Comparison of ENCODE assay signal across 9 cellular contexts in the genomic region with DNA sequence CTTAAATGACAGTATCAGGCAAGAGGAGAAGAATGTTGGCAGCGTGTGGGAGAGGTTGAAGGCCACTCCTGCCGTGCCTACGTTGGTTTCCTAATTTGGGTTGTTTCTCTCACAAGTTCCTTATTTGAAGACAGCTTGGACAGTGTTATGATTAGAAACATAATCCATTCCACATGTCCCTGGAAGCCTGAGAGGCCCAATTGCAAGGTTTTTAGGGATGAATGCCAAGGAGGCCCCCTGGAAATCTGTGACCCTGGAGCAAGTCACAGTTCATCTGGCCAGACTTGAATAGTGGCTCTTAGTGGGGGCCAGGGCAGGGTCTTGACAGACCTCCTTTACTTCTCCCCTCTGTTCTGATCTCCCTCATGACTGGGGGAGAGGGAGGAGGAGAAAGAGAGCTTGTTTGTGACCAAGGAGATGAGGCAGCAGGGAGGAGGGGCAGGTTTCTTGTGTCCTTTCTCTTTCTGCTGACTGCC.
DNase-seq lines count a peak whose midpoint lies in the region; ATAC-seq, FAIRE-seq and TF ChIP-seq lines count a peak whose summit lies in the region.
"Had no signal": no experiment of that assay in that cellular context is flagged by ENCODE, and none has a peak within 500 bp of the region (broad histone marks: within the 10 kb centered on the region; RNA-seq: fewer than 3 reads in every experiment).

No MANE protein-coding gene starts in this region.

- WGBS in right lobe of liver (ENCODE audit: insufficient coverage, low coverage, low lambda C conversion rate, missing lambda C conversion rate): 15% methylated on average over 3 of the region's 3 CpGs
- 50% methylated on average over 3 of the region's 3 CpGs for WGBS in suprapubic skin
- 60 to 70% (median 68%) methylated on average over 3 of the region's 3 CpGs for WGBS in small intestine, 3 donors

- intact Hi-C loops in right lobe of liver (cut with DNase I): no loop called here

- no peaks in the 10 kb centered on the region for H3K9me3 ChIP-seq in right lobe of liver
- H3K9me3 ChIP-seq in suprapubic skin: no peaks in the 10 kb centered on the region
- no peaks in the 10 kb centered on the region for H3K9me3 ChIP-seq in small intestine (ENCODE audit: control insufficient read depth, low read depth)
- H3K9me3 ChIP-seq in effector memory CD4-positive, alpha-beta T cell (ENCODE audit: control insufficient read depth, low read length): no peaks in the 10 kb centered on the region

- TF ChIP-seq CTCF in right lobe of liver (IDR thresholded peaks at IDR 0.05) (no peak), suprapubic skin (IDR thresholded peaks at IDR 0.05) (no peak)

- DNase-seq in KBM-7 (peak; percentile 82), brain pericyte (ENCODE audit: low read depth, low spot score) (peak; percentile 94), right lobe of liver (peak in 1 of 3 donors; percentile 51), suprapubic skin (ENCODE audit: low spot score in 2 of 2) (peak; percentile 69 to 80), small intestine (no peak), NCI-H2029 treated with DMSO at 0.1 percent for 48 hours (lab: John Stamatoyannopoulos, UW) (no peak)
- no peak for DNase-seq in effector CD8-positive, alpha-beta T cell (lab: John Stamatoyannopoulos, UW)
- DNase-seq in effector memory CD4-positive, alpha-beta T cell: no peak
- DNase-seq: activated T-cell treated with anti-CD3 and anti-CD28 coated beads for 4 hours had no signal

- in situ Hi-C loops in KBM-7 (cut with MboI; ENCODE audit: low pct_unique_long_range_greater_than_20kb, low sequenced_read_pairs): no loop called here

- TF ChIP-seq POLR2A in right lobe of liver (IDR thresholded peaks at IDR 0.05) (no peak), suprapubic skin (IDR thresholded peaks at IDR 0.05) (no peak)

- no peaks in the 10 kb centered on the region for H3K36me3 ChIP-seq in right lobe of liver
- H3K36me3 ChIP-seq in suprapubic skin: no peaks in the 10 kb centered on the region
- no peaks in the 10 kb centered on the region for H3K36me3 ChIP-seq in small intestine (ENCODE audit: control insufficient read depth in 2 of 2, insufficient read depth in 2 of 2, low read length in 2 of 2)
- no peaks in the 10 kb centered on the region for H3K36me3 ChIP-seq in effector memory CD4-positive, alpha-beta T cell (ENCODE audit: control insufficient read depth, insufficient read depth, low read length)

- H3K27ac ChIP-seq in right lobe of liver: no peak overlapping the region
- peak overlapping the region; percentile 32 for H3K27ac ChIP-seq in suprapubic skin
- H3K27ac ChIP-seq in small intestine (ENCODE audit: low read depth in 1 of 2, low read length in 1 of 2): peak overlapping the region in 1 of 2 donors; percentile 28
- H3K27ac ChIP-seq in effector memory CD4-positive, alpha-beta T cell (ENCODE audit: insufficient read depth, low read length, poor library complexity, severe bottlenecking): no peak overlapping the region

- no peak for TF ChIP-seq EP300 in suprapubic skin (IDR thresholded peaks at IDR 0.05)

- peak; percentile 53 to 62 (median 58) for ATAC-seq in right lobe of liver

- FAIRE-seq in small intestine (lab: Jason Lieb, UNC): no peak

- no peaks in the 10 kb centered on the region for H3K27me3 ChIP-seq in right lobe of liver
- H3K27me3 ChIP-seq in suprapubic skin: no peaks in the 10 kb centered on the region
- H3K27me3 ChIP-seq in small intestine (ENCODE audit: control insufficient read depth in 2 of 2, insufficient read depth in 2 of 2, low read length in 2 of 2): no peaks in the 10 kb centered on the region
- no peaks in the 10 kb centered on the region for H3K27me3 ChIP-seq in effector memory CD4-positive, alpha-beta T cell (replicated peaks; ENCODE audit: control insufficient read depth, insufficient read depth, low read length, poor library complexity, severe bottlenecking)

- H3K4me1 ChIP-seq in right lobe of liver (peaks cover 0 to 10% (median 0%) of the 10 kb centered on the region in 4 donors), suprapubic skin (peaks cover 11% of the 10 kb centered on the region), small intestine (ENCODE audit: control insufficient read depth in 2 of 2, insufficient read depth in 1 of 2, low read depth in 1 of 2, low read length in 1 of 2) (peaks cover 0 to 2% of the 10 kb centered on the region in 2 donors)
- H3K4me1 ChIP-seq in effector memory CD4-positive, alpha-beta T cell (ENCODE audit: control insufficient read depth, insufficient read depth, low read length, poor library complexity, severe bottlenecking): peaks cover 6% of the 10 kb centered on the region

- H3K4me3 ChIP-seq in right lobe of liver: no peak overlapping the region
- no peak overlapping the region for H3K4me3 ChIP-seq in suprapubic skin
- H3K4me3 ChIP-seq in small intestine (ENCODE audit: low read depth in 1 of 2, low read length in 2 of 2): no peak overlapping the region
- no peak overlapping the region for H3K4me3 ChIP-seq in effector memory CD4-positive, alpha-beta T cell (ENCODE audit: insufficient read depth, low read depth, low read length, poor library complexity, severe bottlenecking)

Comparison
In these comparisons a context has a peak if more than half of its experiments do, and no peak if none do; other contexts are left out.
1. DNase-seq: peak in KBM-7 (single experiment), brain pericyte (single experiment) and suprapubic skin (2 of 2); none in small intestine (single experiment), NCI-H2029 treated with DMSO at 0.1 percent for 48 hours (single experiment), effector CD8-positive, alpha-beta T cell (single experiment) and effector memory CD4-positive, alpha-beta T cell (0 of 3).